8 cellular contexts compared by ENCODE assay signal in genomic region chr9:18473551-18474279, GRCh38. TPM values are rescaled to one million over a fixed set of nuclear protein-coding genes. Genes with fewer than 3 reads are reported as not detected.
A peak's percentile ranks its signal among the peaks of the same experiment; 100 is the strongest.
DNase-seq lines count a peak whose midpoint lies in the region; ATAC-seq and TF ChIP-seq lines count a peak whose summit lies in the region.

TSS of gene ADAMTSL1 (plus strand) at chr9:18474153. CDS start at chr9:18474233, 80 bp downstream.

- peaks cover 2% of the 10 kb centered on the region for H3K36me3 Mint-ChIP-seq in neural crest cell (ENCODE audit: low read depth)
- H3K36me3 Mint-ChIP-seq in activated CD4-positive, alpha-beta memory T cell treated with anti-CD3 and anti-CD28 coated beads, Interleukin-2, amount 10 ng/mL, durations not matched to agents 7 days and 5 days (ENCODE audit: low read depth): no peaks in the 10 kb centered on the region
- no peaks in the 10 kb centered on the region for H3K36me3 Mint-ChIP-seq in immature natural killer cell

- peaks cover 3% of the 10 kb centered on the region for H3K9me3 Mint-ChIP-seq in neural crest cell
- no peaks in the 10 kb centered on the region for H3K9me3 Mint-ChIP-seq in activated CD4-positive, alpha-beta memory T cell treated with anti-CD3 and anti-CD28 coated beads, Interleukin-2, amount 10 ng/mL, durations not matched to agents 7 days and 5 days
- H3K9me3 Mint-ChIP-seq in immature natural killer cell: peaks cover 0 to 9% (median 3%) of the 10 kb centered on the region in 6 donors

- H3K4me3 Mint-ChIP-seq in neural crest cell (peak within 1 kb of the TSS; percentile 79), immature natural killer cell (no peak within 1 kb of the TSS)
- no peak within 1 kb of the TSS for H3K4me3 Mint-ChIP-seq in activated CD4-positive, alpha-beta memory T cell treated with anti-CD3 and anti-CD28 coated beads, Interleukin-2, amount 10 ng/mL, durations not matched to agents 7 days and 5 days

- TF ChIP-seq CTCF in AG10803 (conservative IDR thresholded peaks at IDR 0.05; ENCODE audit: low read length) (no peak), fibroblast of pulmonary artery (IDR thresholded peaks at IDR 0.05; ENCODE audit: low read length, missing control alignments) (no peak), neural crest cell (conservative IDR thresholded peaks at IDR 0.05) (no peak)

- CTCF ChIA-PET in activated CD4-positive, alpha-beta memory T cell treated with anti-CD3 and anti-CD28 coated beads, Interleukin-2, amount 10 ng/mL, durations not matched to agents 7 days and 5 days (lab: Charles Lee): no interaction called here

- DNase-seq in AG10803 (ENCODE audit: low read depth): peak; percentile 85
- peak; percentile 6 for DNase-seq in NCI-H510A (lab: John Stamatoyannopoulos, UW)
- DNase-seq in fibroblast of pulmonary artery (ENCODE audit: low read depth): peak; percentile 56
- peak; percentile 28 for DNase-seq in neural crest cell (ENCODE audit: low read depth, low spot score)
- no peak for DNase-seq in HuH-7 (ENCODE audit: low spot score)
- no peak for DNase-seq in activated CD4-positive, alpha-beta memory T cell treated with anti-CD3 and anti-CD28 coated beads, Interleukin-2, amount 10 ng/mL, durations not matched to agents 7 days and 5 days
- no peak for DNase-seq in immature natural killer cell

- peaks cover 85% of the 10 kb centered on the region for H3K27me3 Mint-ChIP-seq in neural crest cell (ENCODE audit: low read depth)
- peaks cover 8% of the 10 kb centered on the region for H3K27me3 Mint-ChIP-seq in activated CD4-positive, alpha-beta memory T cell treated with anti-CD3 and anti-CD28 coated beads, Interleukin-2, amount 10 ng/mL, durations not matched to agents 7 days and 5 days
- peaks cover 0 to 4% (median 2%) of the 10 kb centered on the region in 3 donors for H3K27me3 Mint-ChIP-seq in immature natural killer cell (ENCODE audit: low read depth in 3 of 3)

- no peak for ATAC-seq in HG03159 (IDR thresholded peaks at IDR 0.05; ENCODE audit: unreplicated experiment)

- peak within 1 kb of the TSS; percentile 46 for H3K27ac Mint-ChIP-seq in neural crest cell (ENCODE audit: unreplicated experiment)
- H3K27ac Mint-ChIP-seq in activated CD4-positive, alpha-beta memory T cell treated with anti-CD3 and anti-CD28 coated beads, Interleukin-2, amount 10 ng/mL, durations not matched to agents 7 days and 5 days: no peak within 1 kb of the TSS
- H3K27ac Mint-ChIP-seq in immature natural killer cell: no peak within 1 kb of the TSS

- H3K4me1 Mint-ChIP-seq in neural crest cell: peaks cover 37% of the 10 kb centered on the region
- H3K4me1 Mint-ChIP-seq in activated CD4-positive, alpha-beta memory T cell treated with anti-CD3 and anti-CD28 coated beads, Interleukin-2, amount 10 ng/mL, durations not matched to agents 7 days and 5 days: no peaks in the 10 kb centered on the region
- H3K4me1 Mint-ChIP-seq in immature natural killer cell: no peaks in the 10 kb centered on the region

- H3K4me3 ChIP-seq in AG10803 (ENCODE audit: low read length) (peak within 1 kb of the TSS; percentile 78), fibroblast of pulmonary artery (replicated peaks; ENCODE audit: low read depth, low read length) (peak within 1 kb of the TSS; percentile 50)

- POLR2A ChIA-PET in activated CD4-positive, alpha-beta memory T cell treated with anti-CD3 and anti-CD28 coated beads, Interleukin-2, amount 10 ng/mL, durations not matched to agents 7 days and 5 days (lab: Charles Lee): no interaction called here

RNA-seq across cellular contexts. Expression of gene ADAMTSL1, which starts in this region (rescaled TPM):
- 2.3 and 2.5 TPM in 2 replicates for total RNA-seq in neural crest cell
- not detected for total RNA-seq in activated CD4-positive, alpha-beta memory T cell treated with anti-CD3 and anti-CD28 coated beads, Interleukin-2, amount 10 ng/mL, durations not matched to agents 7 days and 5 days
- not detected for polyA plus RNA-seq in immature natural killer cell

Comparison
In these comparisons a context has a peak if more than half of its experiments do, and no peak if none do; other contexts are left out.
1. DNase-seq: peak in AG10803 (single experiment), NCI-H510A (single experiment), fibroblast of pulmonary artery (single experiment) and neural crest cell (single experiment); none in HuH-7 (single experiment), activated CD4-positive, alpha-beta memory T cell treated with anti-CD3 and anti-CD28 coated beads, Interleukin-2, amount 10 ng/mL, durations not matched to agents 7 days and 5 days (single experiment) and immature natural killer cell (0 of 3).